ENCODE assay signal across 1 cellular context in genomic region chr12:750356-751191, GRCh38.
TF ChIP-seq lines count a peak whose summit lies in the region.

No MANE protein-coding gene starts in this region.

TF ChIP-seq in K562, 482 proteins besides CTCF, POLR2A, EP300 and RAD21 (continued from another document):
- 0 out of 2 replicates have a peak, but pooled peaks have one; percentile 15 for TF ChIP-seq ZBTB40 (IDR thresholded peaks at IDR 0.05)
- no peak for TF ChIP-seq ZBTB40 (CRISPR knock-in tag; IDR thresholded peaks at IDR 0.05)
- peak; percentile 80 for TF ChIP-seq C11orf30 (IDR thresholded peaks at IDR 0.05; ENCODE audit: low read depth)
- TF ChIP-seq EP400 (IDR thresholded peaks at IDR 0.05) = no peak
- no peak for TF ChIP-seq ZNF121 (CRISPR knock-in tag; conservative IDR thresholded peaks at IDR 0.05)
- no peak for TF ChIP-seq SIRT6 (IDR thresholded peaks at IDR 0.05; ENCODE audit: low read depth, low read length)
- no peak for TF ChIP-seq HNRNPH1 (optimal IDR thresholded peaks at IDR 0.05; ENCODE audit: low read depth, low read length)
- 0 out of 2 replicates have a peak, but pooled peaks have one; percentile 0 for TF ChIP-seq MEF2A (IDR thresholded peaks at IDR 0.05; ENCODE audit: control insufficient read depth, low read depth, low read length)
- peak in 1 of 2 experiments; percentile 40; a peak in 1 of 4 replicates for TF ChIP-seq ZNF639 (CRISPR knock-in tag; conservative IDR thresholded peaks at IDR 0.05 in 1 of 2, IDR thresholded peaks at IDR 0.05 in 1 of 2)
